19 cellular contexts compared by ENCODE assay signal in the genomic region with DNA sequence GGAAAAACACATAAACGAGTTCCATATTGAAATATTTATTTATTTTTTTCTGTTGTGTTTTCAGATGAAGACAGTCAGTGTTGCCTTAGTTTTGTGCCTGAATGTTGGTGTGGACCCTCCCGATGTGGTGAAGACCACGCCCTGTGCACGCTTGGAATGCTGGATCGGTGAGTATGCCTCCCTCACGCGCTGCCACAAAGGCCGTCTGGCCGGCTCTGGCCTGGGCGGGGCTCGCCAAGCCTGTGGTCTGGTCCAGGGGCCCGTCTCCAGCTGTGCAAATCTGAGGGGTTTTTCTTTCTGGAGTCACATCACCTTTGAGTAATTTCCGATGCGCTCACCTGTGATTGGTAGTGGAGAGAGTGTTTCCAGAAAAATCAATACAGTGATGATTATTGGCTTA.
A peak's percentile ranks its signal among the peaks of the same experiment; 100 is the strongest.
DNase-seq lines count a peak whose midpoint lies in the region; TF ChIP-seq lines count a peak whose summit lies in the region.
"Had no signal": no experiment of that assay in that cellular context is flagged by ENCODE, and none has a peak within 500 bp of the region (broad histone marks: within the 10 kb centered on the region; RNA-seq: fewer than 3 reads in every experiment).

No MANE protein-coding gene starts in this region.

- peaks cover 16% of the 10 kb centered on the region for H3K4me1 ChIP-seq in CD4-positive, alpha-beta memory T cell (ENCODE audit: insufficient read depth, low read length)
- H3K4me1 ChIP-seq: SJSA1 had no signal

- H3K4me3 Mint-ChIP-seq in CD4-positive, alpha-beta memory T cell: no peak overlapping the region

- peaks cover 15 to 19% of the 10 kb centered on the region in 2 donors for H3K36me3 Mint-ChIP-seq in CD4-positive, alpha-beta memory T cell

- TF ChIP-seq CTCF in foreskin fibroblast (IDR thresholded peaks at IDR 0.05; ENCODE audit: low read depth, low read length): no peak

- peaks cover 4% of the 10 kb centered on the region for H3K36me3 ChIP-seq in CD4-positive, alpha-beta memory T cell (ENCODE audit: insufficient read depth, low read length)
- H3K36me3 ChIP-seq: Peyer's patch had no signal

- H3K4me1 Mint-ChIP-seq in CD4-positive, alpha-beta memory T cell: peaks cover 17 to 24% (median 21%) of the 10 kb centered on the region in 4 donors

- intact Hi-C loops in CD4-positive, alpha-beta memory T cell (cut with micrococcal nuclease): no loop called here

- CTCF ChIA-PET in CD4-positive, alpha-beta memory T cell (lab: Charles Lee; ENCODE audit: partially characterized antibody): no interaction called here

- H3K9me3 Mint-ChIP-seq in CD4-positive, alpha-beta memory T cell: no peaks in the 10 kb centered on the region

- H3K27ac ChIP-seq in CD4-positive, alpha-beta memory T cell (ENCODE audit: low read depth, low read length): no peak overlapping the region
- H3K27ac ChIP-seq: 22Rv1, Peyer's patch, SJSA1 had no signal

- no peaks in the 10 kb centered on the region for H3K27me3 ChIP-seq in CD4-positive, alpha-beta memory T cell (ENCODE audit: insufficient read depth, low read length)
- H3K27me3 ChIP-seq: Peyer's patch, SJSA1 had no signal

- no peaks in the 10 kb centered on the region for H3K27me3 Mint-ChIP-seq in CD4-positive, alpha-beta memory T cell

- H3K4me3 ChIP-seq in foreskin fibroblast (ENCODE audit: low read depth in 1 of 2, low read length in 2 of 2): no peak overlapping the region
- H3K4me3 ChIP-seq in CD4-positive, alpha-beta memory T cell (ENCODE audit: low read length in 2 of 2): no peak overlapping the region
- H3K4me3 ChIP-seq: Peyer's patch, SJSA1 had no signal

- no peak overlapping the region for H3K27ac Mint-ChIP-seq in CD4-positive, alpha-beta memory T cell

- POLR2A ChIA-PET in CD4-positive, alpha-beta memory T cell (lab: Charles Lee; ENCODE audit: partially characterized antibody): no interaction called here

- peak; percentile 60 for DNase-seq in NCI-H748 (lab: John Stamatoyannopoulos, UW; ENCODE audit: unreplicated experiment)
- no peak for DNase-seq in NCI-H748 treated with DMSO at 0.1 percent for 48 hours (lab: John Stamatoyannopoulos, UW)
- DNase-seq in SW480 (ENCODE audit: low spot score): peak; percentile 66
- peak; percentile 64 for DNase-seq in islet precursor cell
- no peak for DNase-seq in kidney tubule cell (ENCODE audit: low spot score)
- no peak for DNase-seq in foreskin fibroblast
- no peak for DNase-seq in NCI-H1930 (lab: John Stamatoyannopoulos, UW)
- DNase-seq in CD4-positive, alpha-beta memory T cell: no peak
- DNase-seq: C1 segment of cervical spinal cord, DND-41, MM.1S, NCI-H1048, NCI-H1417 treated with DMSO at 0.1 percent for 48 hours, NCI-H187, NCI-H2107, NCI-H774, Peyer's patch had no signal

- H3K9me3 ChIP-seq in CD4-positive, alpha-beta memory T cell (ENCODE audit: control insufficient read depth in 1 of 2, low read length in 2 of 2): no peaks in the 10 kb centered on the region
- H3K9me3 ChIP-seq: Peyer's patch, SJSA1 had no signal

Comparison
In these comparisons a context has a peak if more than half of its experiments do, and no peak if none do; other contexts are left out.
1. DNase-seq: peak in NCI-H748 (single experiment), SW480 (single experiment) and islet precursor cell (single experiment); none in NCI-H748 treated with DMSO at 0.1 percent for 48 hours (single experiment), kidney tubule cell (single experiment), foreskin fibroblast (0 of 2), NCI-H1930 (0 of 2) and CD4-positive, alpha-beta memory T cell (0 of 5).